26 cellular contexts compared by ENCODE assay signal in the genomic region with DNA sequence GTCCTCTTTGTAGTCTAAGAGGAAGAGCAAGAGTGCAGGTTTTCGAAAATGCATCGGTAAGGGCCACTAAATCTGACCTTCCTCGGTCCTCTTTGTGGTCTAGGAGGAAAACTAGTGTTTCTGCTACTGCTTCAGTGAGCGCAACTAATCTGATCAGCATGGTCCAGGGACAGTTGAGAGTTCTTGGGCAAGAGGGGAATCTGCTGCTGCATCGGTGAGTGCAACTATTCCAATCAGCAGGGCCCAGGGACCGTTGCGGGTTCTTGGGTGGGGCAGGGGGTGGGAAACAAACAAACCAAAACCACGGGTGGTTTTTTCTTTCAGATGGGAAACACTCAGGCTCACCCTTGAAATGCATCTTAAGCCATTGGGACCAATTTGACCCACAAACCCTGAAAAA.
"Had no signal": no experiment of that assay in that cellular context is flagged by ENCODE, and none has a peak within 500 bp of the region (broad histone marks: within the 10 kb centered on the region; RNA-seq: fewer than 3 reads in every experiment).

No MANE protein-coding gene starts in this region.

- DNase-seq: activated CD4-positive, alpha-beta memory T cell treated with anti-CD3 and anti-CD28 coated beads, Interleukin-2, amount 10 ng/mL, durations not matched to agents 7 days and 5 days; activated CD4-positive, alpha-beta T cell treated with anti-CD3 and anti-CD28 coated beads, Interleukin-2, amount 10 ng/mL, durations not matched to agents 24 days and 14 days; activated CD4-positive, CD25-positive, alpha-beta regulatory T cell treated with anti-CD3 and anti-CD28 coated beads, Interleukin-2, amount 50 U/mL, for 72 hours; activated CD8-positive, alpha-beta memory T cell treated with anti-CD3 and anti-CD28 coated beads, Interleukin-2, amount 50 U/mL, for 48 hours; activated gamma-delta T cell; activated naive CD4-positive, alpha-beta T cell treated with anti-CD3 and anti-CD28 coated beads, Interleukin-2, amount 10 ng/mL, durations not matched to agents 7 days and 5 days; activated T-cell treated with anti-CD3 and anti-CD28 coated beads, Interleukin-2, amount 50 U/mL, for 24 hours; amniotic stem cell; caudate nucleus; cortex of kidney; glutamatergic neuron; left colon; naive B cell; nephron progenitor cell; pancreas; right cardiac atrium; spleen; stimulated activated CD4-positive, alpha-beta T cell treated with anti-CD3 and anti-CD28 coated beads, Interleukin-2, amount 100 ng/mL, for 48 hours; stimulated activated naive CD4-positive, alpha-beta T cell treated with Interleukin-2 at 50 U/mL for 16 hours; SW 1271; T-helper 9 cell; WERI-Rb-1 had no signal

- H3K4me3 ChIP-seq: esophagus muscularis mucosa, pancreas, spleen, tibial nerve had no signal

- H3K4me1 Mint-ChIP-seq: activated CD4-positive, alpha-beta memory T cell treated with anti-CD3 and anti-CD28 coated beads, Interleukin-2, amount 10 ng/mL, durations not matched to agents 7 days and 5 days; activated naive CD4-positive, alpha-beta T cell treated with anti-CD3 and anti-CD28 coated beads, Interleukin-2, amount 10 ng/mL, durations not matched to agents 7 days and 5 days had no signal

- H3K36me3 Mint-ChIP-seq: activated naive CD4-positive, alpha-beta T cell treated with anti-CD3 and anti-CD28 coated beads, Interleukin-2, amount 10 ng/mL, durations not matched to agents 7 days and 5 days; mesothelial cell of epicardium; naive B cell had no signal

- H3K27me3 ChIP-seq: esophagus muscularis mucosa, pancreas, spleen, tibial nerve had no signal

- H3K9me3 Mint-ChIP-seq: activated CD4-positive, alpha-beta memory T cell treated with anti-CD3 and anti-CD28 coated beads, Interleukin-2, amount 10 ng/mL, durations not matched to agents 7 days and 5 days; activated CD4-positive, alpha-beta T cell treated with anti-CD3 and anti-CD28 coated beads, Interleukin-2, amount 10 ng/mL, durations not matched to agents 24 days and 14 days; activated naive CD4-positive, alpha-beta T cell treated with anti-CD3 and anti-CD28 coated beads, Interleukin-2, amount 10 ng/mL, durations not matched to agents 7 days and 5 days; activated T-cell treated with anti-CD3 and anti-CD28 coated beads, Interleukin-2, amount 50 U/mL, for 24 hours; mesothelial cell of epicardium; T-helper 1 cell treated with Interleukin-12 subunit alpha and Interleukin-12 subunit beta and Interleukin-4 antibody, amounts not matched to agents 30 μg/mL and 1 μg/mL, for 36 hours had no signal

- H3K4me1 ChIP-seq: pancreas, spleen had no signal

- H3K27ac ChIP-seq: esophagus muscularis mucosa, pancreas, spleen, tibial nerve, WERI-Rb-1 had no signal

- H3K4me3 Mint-ChIP-seq: activated CD4-positive, alpha-beta memory T cell treated with anti-CD3 and anti-CD28 coated beads, Interleukin-2, amount 10 ng/mL, durations not matched to agents 7 days and 5 days; activated CD4-positive, alpha-beta T cell treated with anti-CD3 and anti-CD28 coated beads, Interleukin-2, amount 10 ng/mL, durations not matched to agents 24 days and 14 days; activated naive CD4-positive, alpha-beta T cell treated with anti-CD3 and anti-CD28 coated beads, Interleukin-2, amount 10 ng/mL, durations not matched to agents 7 days and 5 days; activated T-cell treated with anti-CD3 and anti-CD28 coated beads, Interleukin-2, amount 50 U/mL, for 24 hours; mesothelial cell of epicardium; nephron progenitor cell; T-helper 1 cell treated with Interleukin-12 subunit alpha and Interleukin-12 subunit beta and Interleukin-4 antibody, amounts not matched to agents 30 μg/mL and 1 μg/mL, for 36 hours had no signal

- H3K27ac Mint-ChIP-seq: activated CD4-positive, alpha-beta memory T cell treated with anti-CD3 and anti-CD28 coated beads, Interleukin-2, amount 10 ng/mL, durations not matched to agents 7 days and 5 days; activated CD4-positive, alpha-beta T cell treated with anti-CD3 and anti-CD28 coated beads, Interleukin-2, amount 10 ng/mL, durations not matched to agents 24 days and 14 days; activated naive CD4-positive, alpha-beta T cell treated with anti-CD3 and anti-CD28 coated beads, Interleukin-2, amount 10 ng/mL, durations not matched to agents 7 days and 5 days; activated T-cell treated with anti-CD3 and anti-CD28 coated beads, Interleukin-2, amount 50 U/mL, for 24 hours; mesothelial cell of epicardium; naive B cell; nephron progenitor cell; T-helper 1 cell treated with Interleukin-12 subunit alpha and Interleukin-12 subunit beta and Interleukin-4 antibody, amounts not matched to agents 30 μg/mL and 1 μg/mL, for 36 hours had no signal

- H3K36me3 ChIP-seq: esophagus muscularis mucosa, pancreas, spleen, tibial nerve, WERI-Rb-1 had no signal

- ATAC-seq: left colon, pancreas, right cardiac atrium had no signal
